In genomic region chr14:77760381-77761204, GRCh38 we compare ENCODE assay signal across 1 cellular context.
TF ChIP-seq lines count a peak whose summit lies in the region.

Gene SNW1, minus strand, starts transcription at chr14:77761156. Its CDS starts 29 bp downstream, at chr14:77761127.

TF ChIP-seq in IMR-90, 13 proteins besides CTCF, POLR2A, EP300 and RAD21:
- peak; percentile 84; the same call in 1 of the 2 replicates for TF ChIP-seq CHD1 (IDR thresholded peaks at IDR 0.05; ENCODE audit: low read depth, low read length)
- no peak for TF ChIP-seq FOS (IDR thresholded peaks at IDR 0.05; ENCODE audit: low read depth, low read length)
- TF ChIP-seq MXI1 (IDR thresholded peaks at IDR 0.05; ENCODE audit: borderline replicate concordance, low read depth, low read length): peak; percentile 10; the same call in 1 of the 2 replicates
- TF ChIP-seq MAZ (IDR thresholded peaks at IDR 0.05; ENCODE audit: borderline replicate concordance, low read depth, low read length): no peak
- no peak for TF ChIP-seq CEBPB (IDR thresholded peaks at IDR 0.05; ENCODE audit: low read depth, low read length)
- TF ChIP-seq RFX5 (IDR thresholded peaks at IDR 0.05; ENCODE audit: low read depth, low read length): no peak
